Comparison of ENCODE assay signal across 26 cellular contexts in genomic region chr5:33766023-33766422, GRCh38.
"Had no signal": no experiment of that assay in that cellular context is flagged by ENCODE, and none has a peak within 500 bp of the region (broad histone marks: within the 10 kb centered on the region; RNA-seq: fewer than 3 reads in every experiment).

No MANE protein-coding gene starts in this region.

- H3K4me1 ChIP-seq: body of pancreas, pancreas, prostate gland, suprapubic skin had no signal

- H3K4me3 ChIP-seq: adrenal gland, body of pancreas, pancreas, prostate gland, suprapubic skin, tibial artery had no signal

- FAIRE-seq: pancreas had no signal

- H3K27ac Mint-ChIP-seq: activated naive CD8-positive, alpha-beta T cell; activated T-cell treated with anti-CD3 and anti-CD28 coated beads, Interleukin-2, amount 50 U/mL, for 72 hours; mesothelial cell of epicardium; naive thymus-derived CD4-positive, alpha-beta T cell had no signal

- H3K36me3 Mint-ChIP-seq: activated naive CD8-positive, alpha-beta T cell; mesothelial cell of epicardium; naive thymus-derived CD4-positive, alpha-beta T cell had no signal

- ATAC-seq: activated T-cell treated with anti-CD3 and anti-CD28 coated beads, Interleukin-2, amount 50 U/mL, for 72 hours; body of pancreas; esophagus mucosa; left colon; naive thymus-derived CD4-positive, alpha-beta T cell; pancreas had no signal

- H3K4me3 Mint-ChIP-seq: activated naive CD8-positive, alpha-beta T cell; activated T-cell treated with anti-CD3 and anti-CD28 coated beads, Interleukin-2, amount 50 U/mL, for 72 hours; mesothelial cell of epicardium; naive thymus-derived CD4-positive, alpha-beta T cell had no signal

- H3K9me3 ChIP-seq: adrenal gland, body of pancreas, pancreas, prostate gland, suprapubic skin, tibial artery had no signal

- H3K9me3 Mint-ChIP-seq: activated T-cell treated with anti-CD3 and anti-CD28 coated beads, Interleukin-2, amount 50 U/mL, for 72 hours; mesothelial cell of epicardium had no signal

- H3K27me3 ChIP-seq: adrenal gland, body of pancreas, pancreas, suprapubic skin, tibial artery had no signal

- H3K36me3 ChIP-seq: adrenal gland, pancreas, prostate gland, suprapubic skin, tibial artery had no signal

- DNase-seq: activated CD4-positive, alpha-beta T cell treated with anti-CD3 and anti-CD28 coated beads for 4 hours; activated CD4-positive, alpha-beta T cell treated with anti-CD3 and anti-CD28 coated beads, Interleukin-2, amount 50 U/mL, for 4 hours; activated naive CD4-positive, alpha-beta T cell; activated T-cell treated with anti-CD3 and anti-CD28 coated beads for 4 hours; activated T-cell treated with anti-CD3 and anti-CD28 coated beads, Interleukin-2, amount 50 U/mL, for 72 hours; adrenal gland; aorta; body of pancreas; caudate nucleus; foreskin fibroblast; head of caudate nucleus; hippocampal formation; kidney; left colon; naive thymus-derived CD4-positive, alpha-beta T cell; nucleus accumbens; pancreas; stimulated activated CD4-positive, alpha-beta T cell treated with anti-CD3 and anti-CD28 coated beads, Interleukin-15, amount 100 ng/mL, for 24 hours; stimulated activated CD4-positive, alpha-beta T cell treated with anti-CD3 and anti-CD28 coated beads, Interleukin-2, amount 100 ng/mL, for 24 hours; stimulated activated naive CD4-positive, alpha-beta T cell; tibial artery had no signal

- H3K27ac ChIP-seq: adrenal gland, body of pancreas, pancreas, prostate gland, suprapubic skin, tibial artery had no signal
